In the genomic region with DNA sequence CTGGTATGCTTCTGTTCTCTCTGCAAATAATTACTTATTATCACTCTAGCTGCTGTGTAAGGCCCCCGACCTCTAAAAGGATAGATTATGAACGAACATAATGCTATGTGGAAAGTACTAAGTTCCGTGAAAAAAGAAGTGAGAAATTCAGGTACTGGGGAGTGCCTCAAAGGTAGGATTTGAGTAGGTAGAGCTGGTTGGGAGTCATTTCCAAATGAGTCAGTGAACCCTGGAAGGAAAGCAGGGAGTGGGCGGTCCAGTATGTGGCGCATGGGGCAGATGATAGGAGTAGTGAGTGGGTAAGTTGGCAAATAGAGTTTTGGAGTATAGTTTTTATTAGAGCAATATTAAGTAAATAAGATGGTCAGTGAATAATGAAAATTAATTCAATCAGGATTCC, we compare ENCODE assay signal across 15 cellular contexts. TPM values are rescaled to one million over a fixed set of nuclear protein-coding genes. Genes with fewer than 3 reads are reported as not detected.
DNase-seq lines count a peak whose midpoint lies in the region; ATAC-seq, FAIRE-seq and TF ChIP-seq lines count a peak whose summit lies in the region.
"Had no signal": no experiment of that assay in that cellular context is flagged by ENCODE, and none has a peak within 500 bp of the region (broad histone marks: within the 10 kb centered on the region; RNA-seq: fewer than 3 reads in every experiment).

No MANE protein-coding gene starts in this region.

- H3K4me3 ChIP-seq in endothelial cell of umbilical vein (replicated peaks in 1 of 3; ENCODE audit: insufficient read depth in 1 of 3, low read depth in 1 of 3, low read length in 3 of 3) = peak overlapping the region in 1 of 3 experiments; percentile 88
- H3K4me3 ChIP-seq in neural progenitor cell = peak overlapping the region; percentile 1
- H3K4me3 ChIP-seq: right atrium auricular region had no signal

- H3K4me1 ChIP-seq in endothelial cell of umbilical vein (ENCODE audit: control insufficient read depth, extremely low read depth, insufficient read depth, low read length) (peaks cover 29% of the 10 kb centered on the region), neural progenitor cell (peaks cover 16% of the 10 kb centered on the region)

- no peak for FAIRE-seq in endothelial cell of umbilical vein (lab: Jason Lieb, UNC)

- TF ChIP-seq CTCF in RWPE1 (conservative IDR thresholded peaks at IDR 0.05; ENCODE audit: low read depth) = no peak
- TF ChIP-seq CTCF in endothelial cell of umbilical vein (IDR thresholded peaks at IDR 0.05; ENCODE audit: extremely low read depth in 1 of 2, insufficient read depth in 1 of 2, low read depth in 1 of 2, low read length in 2 of 2) = no peak
- TF ChIP-seq CTCF in neural progenitor cell (IDR thresholded peaks at IDR 0.05) = no peak

- H3K27me3 ChIP-seq in endothelial cell of umbilical vein (ENCODE audit: control insufficient read depth in 2 of 2, insufficient read depth in 2 of 2, low read length in 2 of 2) (no peaks in the 10 kb centered on the region), neural progenitor cell (peaks cover 19% of the 10 kb centered on the region)
- H3K27me3 ChIP-seq: right atrium auricular region had no signal

- H3K27ac ChIP-seq in RWPE1 = no peak overlapping the region
- H3K27ac ChIP-seq in endothelial cell of umbilical vein (ENCODE audit: insufficient read depth, low read depth, low read length) = peak overlapping the region; percentile 42
- no peak overlapping the region for H3K27ac ChIP-seq in neural progenitor cell

- BruUV-seq in endothelial cell of umbilical vein (replicated peaks; lab: Mats Ljungman, UMichigan) = no TSS peak

- DNase-seq in ELR (ENCODE audit: low read depth) (peak; percentile 34), RWPE1 (ENCODE audit: low spot score) (peak; percentile 65), endothelial cell of umbilical vein (ENCODE audit: low read depth, low spot score) (no peak), neural progenitor cell (ENCODE audit: low spot score) (no peak), OCI-M2 (lab: John Stamatoyannopoulos, UW; ENCODE audit: unreplicated experiment) (no peak), activated gamma-delta T cell treated with Interleukin-2 at 50 U/mL for 16 hours (no peak), NCI-H1092 treated with DMSO at 0.1 percent for 48 hours (lab: John Stamatoyannopoulos, UW) (no peak)
- DNase-seq: BE2C; GOT3; NCI-H2171 treated with DMSO at 0.1 percent for 48 hours; stimulated activated naive CD4-positive, alpha-beta T cell; T-helper 17 cell had no signal

- peaks cover 8% of the 10 kb centered on the region for H3K27me3 Mint-ChIP-seq in neural progenitor cell (ENCODE audit: insufficient read depth, low read depth)

- H3F3A ChIP-seq in neural progenitor cell (ENCODE audit: low read depth) = peaks cover 11% of the 10 kb centered on the region

- H3K9me3 ChIP-seq in endothelial cell of umbilical vein (replicated peaks; ENCODE audit: control insufficient read depth, insufficient read depth, low read length) = no peaks in the 10 kb centered on the region
- H3K9me3 ChIP-seq in neural progenitor cell (ENCODE audit: low read depth) = no peaks in the 10 kb centered on the region
- H3K9me3 ChIP-seq: BE2C, right atrium auricular region had no signal

- TF ChIP-seq POLR2A in endothelial cell of umbilical vein (IDR thresholded peaks at IDR 0.05; ENCODE audit: low read depth, low read length) = no peak

- intact Hi-C loops in endothelial cell of umbilical vein (cut with micrococcal nuclease) = loop anchor here (1.0 to 10.0 kb wide), 3 partner anchors 54 to 219 kb away; no protein-coding TSS in a partner anchor

- H3K27ac Mint-ChIP-seq in neural progenitor cell = no peak overlapping the region
- H3K27ac Mint-ChIP-seq: T-helper 17 cell had no signal

- H3K4me2 ChIP-seq in endothelial cell of umbilical vein (ENCODE audit: insufficient read depth, low read length) (peak overlapping the region; percentile 93), neural progenitor cell (peak overlapping the region; percentile 9)

- ATAC-seq in HG02610 (IDR thresholded peaks at IDR 0.05; ENCODE audit: unreplicated experiment) = no peak
- ATAC-seq: T-helper 17 cell had no signal

- H3K4me1 Mint-ChIP-seq in neural progenitor cell = peaks cover 31% of the 10 kb centered on the region

- H3K9ac ChIP-seq in endothelial cell of umbilical vein (replicated peaks; ENCODE audit: extremely low read depth, insufficient read depth, low read length) (peak overlapping the region; percentile 17), neural progenitor cell (no peak overlapping the region)

- no peaks in the 10 kb centered on the region for H3K9me1 ChIP-seq in endothelial cell of umbilical vein (replicated peaks; ENCODE audit: control insufficient read depth, extremely low read depth, insufficient read depth, low read length)

- peaks cover 65% of the 10 kb centered on the region for H3K79me2 ChIP-seq in endothelial cell of umbilical vein (ENCODE audit: control insufficient read depth, insufficient read depth, low read length)
- peaks cover 64% of the 10 kb centered on the region for H3K79me2 ChIP-seq in neural progenitor cell (ENCODE audit: low read depth)

- CTCF ChIA-PET in RWPE1 (lab: Yijun Ruan, JAX) (interaction anchor here (0.8 kb wide), 1 partner anchor 151 kb away, joined by 3 read pairs; no protein-coding TSS in a partner anchor), endothelial cell of umbilical vein (lab: Charles Lee) (interaction anchor here (1.3 to 4.3 kb wide), 3 partner anchors 26 to 124 kb away, joined by 3 to 29 read pairs (median 3); no protein-coding TSS in a partner anchor)

- H2AFZ ChIP-seq in endothelial cell of umbilical vein (ENCODE audit: low read depth, low read length) = no peak overlapping the region
- no peak overlapping the region for H2AFZ ChIP-seq in neural progenitor cell (replicated peaks)

- POLR2A ChIA-PET in RWPE1 (lab: Yijun Ruan, JAX; ENCODE audit: low non-redundant PET) = interaction anchor here (0.6 kb wide), 1 partner anchor 1721 kb away, joined by 3 read pairs; no protein-coding TSS in a partner anchor
- POLR2A ChIA-PET in endothelial cell of umbilical vein (lab: Charles Lee) = no interaction called here

- H4K20me1 ChIP-seq in endothelial cell of umbilical vein (replicated peaks; ENCODE audit: control insufficient read depth, extremely low read depth, insufficient read depth, low read length) (peaks cover 10% of the 10 kb centered on the region), neural progenitor cell (ENCODE audit: low read depth) (peaks cover 24% of the 10 kb centered on the region)

- H3K36me3 ChIP-seq in endothelial cell of umbilical vein (ENCODE audit: control insufficient read depth in 2 of 2, extremely low read depth in 1 of 2, insufficient read depth in 2 of 2, low read length in 2 of 2) (no peaks in the 10 kb centered on the region), neural progenitor cell (no peaks in the 10 kb centered on the region)
- H3K36me3 ChIP-seq: BE2C, right atrium auricular region had no signal

- dilution Hi-C loops in endothelial cell of umbilical vein (cut with MboI; ENCODE audit: extremely low pct_ligation_motif_present, low sequenced_read_pairs) = no loop called here

- H3K4me3 Mint-ChIP-seq in neural progenitor cell = no peak overlapping the region
- H3K4me3 Mint-ChIP-seq: T-helper 17 cell had no signal

- peaks cover 4% of the 10 kb centered on the region for H3K9me3 Mint-ChIP-seq in neural progenitor cell

- peaks cover 7% of the 10 kb centered on the region for H3K36me3 Mint-ChIP-seq in neural progenitor cell

TF ChIP-seq in endothelial cell of umbilical vein, 7 proteins besides CTCF, POLR2A, EP300 and RAD21:
- TF ChIP-seq JUN (IDR thresholded peaks at IDR 0.05; ENCODE audit: borderline replicate concordance, insufficient read depth, insufficient read length, low read depth) (no peak), MAX (IDR thresholded peaks at IDR 0.05; ENCODE audit: insufficient read depth, insufficient read length) (no peak)

RNA-seq across cellular contexts. Expression of gene ZC3H12C, which starts 2.4 kb away (rescaled TPM):
- total RNA-seq in endothelial cell of umbilical vein = 14.5 and 14.7 TPM in 2 replicates
- polyA plus RNA-seq in endothelial cell of umbilical vein = 5.2 and 5.5 TPM in 2 replicates
- 4.9 and 5.3 TPM in 2 replicates for polyA plus RNA-seq in endothelial cell of umbilical vein (2011; cell fraction: cytosol; rRNA removed)
- polyA plus RNA-seq in endothelial cell of umbilical vein (2011; cell fraction: nucleus; rRNA removed) = 16.2 and 16.9 TPM in 2 replicates
- 7.1 and 7.5 TPM in 2 replicates for polyA plus RNA-seq in endothelial cell of umbilical vein (2012)
- 15.4 and 18.4 TPM in 2 replicates for polyA minus RNA-seq in endothelial cell of umbilical vein
- 9.8 TPM for polyA minus RNA-seq in endothelial cell of umbilical vein (2011; cell fraction: cytosol; rRNA and poly(A)+ RNA removed)
- 21.8 and 26.7 TPM in 2 replicates for polyA minus RNA-seq in endothelial cell of umbilical vein (2011; cell fraction: nucleus; rRNA and poly(A)+ RNA removed)
- total RNA-seq in neural progenitor cell (ENCODE audit: low replicate concordance) = 28.8 and 31.8 TPM in 2 replicates
- total RNA-seq: OCI-LY7 had no signal

Comparison
In these comparisons a context has a peak if more than half of its experiments do, and no peak if none do; other contexts are left out.
1. DNase-seq: peak in ELR (single experiment) and RWPE1 (single experiment); none in endothelial cell of umbilical vein (single experiment), neural progenitor cell (single experiment), OCI-M2 (single experiment), activated gamma-delta T cell treated with Interleukin-2 at 50 U/mL for 16 hours (single experiment) and NCI-H1092 treated with DMSO at 0.1 percent for 48 hours (single experiment).